ENCODE assay signal across 2 cellular contexts in genomic region chr1:18462517-18462916, GRCh38. TPM values are rescaled to one million over a fixed set of nuclear protein-coding genes. Genes with fewer than 3 reads are reported as not detected.
"Had no signal": no experiment of that assay in that cellular context is flagged by ENCODE, and none has a peak within 500 bp of the region (broad histone marks: within the 10 kb centered on the region; RNA-seq: fewer than 3 reads in every experiment).

No MANE protein-coding gene starts in this region.

RNA-seq across cellular contexts. Expression of gene KLHDC7A, which starts 18.2 kb away (rescaled TPM):
- total RNA-seq: IMR-90 had no signal
- polyA plus RNA-seq: IgD-negative memory B cell, IMR-90 had no signal
